In the genomic region with DNA sequence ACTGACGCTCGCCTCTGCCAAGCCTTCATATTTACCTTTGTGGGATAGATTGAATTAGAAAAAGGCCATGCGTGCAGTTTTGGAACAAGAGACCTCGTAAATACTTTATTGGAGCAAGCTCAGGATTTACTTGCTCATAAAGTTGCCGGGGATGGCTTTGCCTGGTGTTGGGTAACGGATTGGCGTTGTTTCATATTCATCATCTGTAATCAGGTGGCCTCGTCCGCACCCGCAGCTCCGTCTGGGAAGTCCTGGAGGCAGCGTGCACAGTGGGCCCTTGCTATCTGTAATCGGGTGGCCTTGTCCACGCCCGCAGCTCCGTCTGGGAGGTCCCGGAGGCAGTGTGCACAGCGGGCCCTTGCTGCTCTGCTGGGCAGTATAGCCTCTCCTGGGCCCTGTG, we compare ENCODE assay signal across 13 cellular contexts.
DNase-seq lines count a peak whose midpoint lies in the region; TF ChIP-seq lines count a peak whose summit lies in the region.
"Had no signal": no experiment of that assay in that cellular context is flagged by ENCODE, and none has a peak within 500 bp of the region (broad histone marks: within the 10 kb centered on the region; RNA-seq: fewer than 3 reads in every experiment).

No MANE protein-coding gene starts in this region.

- no peaks in the 10 kb centered on the region for H4K20me1 ChIP-seq in hepatocyte (ENCODE audit: insufficient read depth, poor library complexity, severe bottlenecking)

- in situ Hi-C loops in transverse colon (cut with MboI; ENCODE audit: low pct_ligation_motif_present in 1 of 4, low pct_unique_long_range_greater_than_20kb in 1 of 4, low sequenced_read_pairs in 3 of 4), result no loop called here

- H3K9me3 ChIP-seq in hepatocyte (ENCODE audit: low read depth) (no peaks in the 10 kb centered on the region), sigmoid colon (no peaks in the 10 kb centered on the region), transverse colon (no peaks in the 10 kb centered on the region)

- H3K4me3 ChIP-seq in LNCaP clone FGC (ENCODE audit: low read depth, low read length), result no peak overlapping the region
- no peak overlapping the region for H3K4me3 ChIP-seq in hepatocyte
- H3K4me3 ChIP-seq in sigmoid colon, result no peak overlapping the region
- no peak overlapping the region for H3K4me3 ChIP-seq in transverse colon
- H3K4me3 ChIP-seq: K562 had no signal

- intact Hi-C loops in sigmoid colon (cut with DNase I) (no loop called here), transverse colon (cut with DNase I; ENCODE audit: low total_unique reads) (no loop called here)

- no peaks in the 10 kb centered on the region for H3K9me2 ChIP-seq in hepatocyte (replicated peaks; ENCODE audit: insufficient read depth)

- no peak overlapping the region for H3K4me2 ChIP-seq in hepatocyte

- DNase-seq in LNCaP clone FGC (ENCODE audit: low read depth) (peak; percentile 94), hepatocyte (ENCODE audit: low spot score) (peak; percentile 45), sigmoid colon (peak; percentile 78), GF-D8 (lab: John Stamatoyannopoulos, UW) (no peak), erythroblast (lab: John Stamatoyannopoulos, UW) (no peak), transverse colon (no peak)
- DNase-seq: AML-193; CD4-positive, alpha-beta memory T cell; GOT3; H9; IMR-90 had no signal

- H3K27me3 ChIP-seq in hepatocyte (no peaks in the 10 kb centered on the region), sigmoid colon (no peaks in the 10 kb centered on the region), transverse colon (no peaks in the 10 kb centered on the region)

- H3K79me2 ChIP-seq in hepatocyte, result no peaks in the 10 kb centered on the region

- peak in 2 of 4 donors; percentile 47 to 73 for TF ChIP-seq EP300 in sigmoid colon (IDR thresholded peaks at IDR 0.05)
- no peak for TF ChIP-seq EP300 in transverse colon (IDR thresholded peaks at IDR 0.05; ENCODE audit: low read depth)

- H2AFZ ChIP-seq in hepatocyte, result no peak overlapping the region

- H3K4me1 ChIP-seq in hepatocyte (ENCODE audit: insufficient read depth) (peaks cover 2% of the 10 kb centered on the region), sigmoid colon (peaks cover 0 to 16% (median 7%) of the 10 kb centered on the region in 4 donors), transverse colon (no peaks in the 10 kb centered on the region)

- TF ChIP-seq POLR2A in sigmoid colon (IDR thresholded peaks at IDR 0.05), result no peak
- TF ChIP-seq POLR2A in erythroblast (IDR thresholded peaks at IDR 0.05; ENCODE audit: low read length), result no peak
- TF ChIP-seq POLR2A in transverse colon (IDR thresholded peaks at IDR 0.05), result no peak

- no peak for TF ChIP-seq CTCF in C4-2B (conservative IDR thresholded peaks at IDR 0.05)
- no peak for TF ChIP-seq CTCF in LNCaP clone FGC (IDR thresholded peaks at IDR 0.05; ENCODE audit: control insufficient read depth, extremely low read depth, insufficient read depth)
- no peak for TF ChIP-seq CTCF in hepatocyte (IDR thresholded peaks at IDR 0.05; ENCODE audit: poor library complexity)
- TF ChIP-seq CTCF in sigmoid colon (IDR thresholded peaks at IDR 0.05), result no peak
- TF ChIP-seq CTCF in transverse colon (IDR thresholded peaks at IDR 0.05), result no peak

- H3K27ac ChIP-seq in C4-2B, result peak overlapping the region; percentile 77
- no peak overlapping the region for H3K27ac ChIP-seq in hepatocyte
- H3K27ac ChIP-seq in sigmoid colon, result peak overlapping the region in 1 of 4 donors; percentile 25
- H3K27ac ChIP-seq in transverse colon, result no peak overlapping the region

- 41% methylated on average over 18 of the region's 18 CpGs for WGBS in hepatocyte (ENCODE audit: low lambda C conversion rate, missing lambda C conversion rate)
- 23 to 64% methylated on average over 18 of the region's 18 CpGs for WGBS in sigmoid colon, 2 donors
- WGBS in transverse colon (ENCODE audit: low coverage in 1 of 2), 2 donors, result 55% methylated on average over 18 of the region's 18 CpGs; no CpG with 5 or more reads in 1 of the 2 donors

- H3K36me3 ChIP-seq in hepatocyte (replicated peaks; ENCODE audit: insufficient read depth, low read depth) (no peaks in the 10 kb centered on the region), sigmoid colon (no peaks in the 10 kb centered on the region), transverse colon (no peaks in the 10 kb centered on the region)

Comparison
In these comparisons a context has a peak if more than half of its experiments do, and no peak if none do; other contexts are left out.
1. DNase-seq: peak in LNCaP clone FGC (single experiment), hepatocyte (single experiment) and sigmoid colon (single experiment); none in GF-D8 (single experiment), erythroblast (0 of 2) and transverse colon (single experiment).